ENCODE assay signal across 6 cellular contexts in genomic region chr19:57738320-57738719, GRCh38.
DNase-seq lines count a peak whose midpoint lies in the region; ATAC-seq and TF ChIP-seq lines count a peak whose summit lies in the region.
"Not testable (repeated sequence)": the region's sequence is repeated elsewhere in the genome, so short reads cannot be mapped to it uniquely, and the experiment has no call there.

No MANE protein-coding gene starts in this region.

- not testable (repeated sequence) for H3K4me1 Mint-ChIP-seq in memory B cell

- not testable (repeated sequence) for H3K4me3 ChIP-seq in fibroblast of pulmonary artery (replicated peaks; ENCODE audit: low read depth, low read length)

- H3K27ac Mint-ChIP-seq in memory B cell: not testable (repeated sequence)

- not testable (repeated sequence) for H3K27ac ChIP-seq in RWPE1

- CTCF ChIA-PET in RWPE1 (lab: Yijun Ruan, JAX): interaction anchor here (0.9 kb wide), 1 partner anchor 8 kb away, joined by 3 read pairs; the partner anchor contains the start of gene ZNF776

- H3K4me3 Mint-ChIP-seq in memory B cell: not testable (repeated sequence)

- POLR2A ChIA-PET in RWPE1 (lab: Yijun Ruan, JAX; ENCODE audit: low non-redundant PET): not testable (repeated sequence)

- peak; percentile 17; the same call in 1 of the 2 replicates for TF ChIP-seq CTCF in RWPE1 (conservative IDR thresholded peaks at IDR 0.05; ENCODE audit: low read depth)
- peak; percentile 47 for TF ChIP-seq CTCF in fibroblast of pulmonary artery (IDR thresholded peaks at IDR 0.05; ENCODE audit: low read length, missing control alignments)

- H3K36me3 Mint-ChIP-seq in memory B cell: not testable (repeated sequence)

- peak; percentile 43 for ATAC-seq in memory B cell (ENCODE audit: low read depth)

- H3K9me3 Mint-ChIP-seq in memory B cell: not testable (repeated sequence)

- H3K27me3 Mint-ChIP-seq in memory B cell: not testable (repeated sequence)

- peak; percentile 65 for DNase-seq in ELR (ENCODE audit: low read depth)
- not testable (repeated sequence) for DNase-seq in RWPE1 (ENCODE audit: low spot score)
- peak; percentile 42 for DNase-seq in activated naive CD4-positive, alpha-beta T cell treated with Interleukin-2 at 50 U/mL for 16 hours
- DNase-seq in fibroblast of pulmonary artery (ENCODE audit: low read depth): peak; percentile 69
- peak; percentile 26 to 28 for DNase-seq in memory B cell (ENCODE audit: low spot score in 2 of 2)
- DNase-seq in stimulated activated CD8-positive, alpha-beta memory T cell treated with anti-CD3 and anti-CD28 coated beads, Interleukin-4, amount 100 ng/mL, for 48 hours: peak; percentile 56
